Comparison of ENCODE assay signal across 8 cellular contexts in the genomic region with DNA sequence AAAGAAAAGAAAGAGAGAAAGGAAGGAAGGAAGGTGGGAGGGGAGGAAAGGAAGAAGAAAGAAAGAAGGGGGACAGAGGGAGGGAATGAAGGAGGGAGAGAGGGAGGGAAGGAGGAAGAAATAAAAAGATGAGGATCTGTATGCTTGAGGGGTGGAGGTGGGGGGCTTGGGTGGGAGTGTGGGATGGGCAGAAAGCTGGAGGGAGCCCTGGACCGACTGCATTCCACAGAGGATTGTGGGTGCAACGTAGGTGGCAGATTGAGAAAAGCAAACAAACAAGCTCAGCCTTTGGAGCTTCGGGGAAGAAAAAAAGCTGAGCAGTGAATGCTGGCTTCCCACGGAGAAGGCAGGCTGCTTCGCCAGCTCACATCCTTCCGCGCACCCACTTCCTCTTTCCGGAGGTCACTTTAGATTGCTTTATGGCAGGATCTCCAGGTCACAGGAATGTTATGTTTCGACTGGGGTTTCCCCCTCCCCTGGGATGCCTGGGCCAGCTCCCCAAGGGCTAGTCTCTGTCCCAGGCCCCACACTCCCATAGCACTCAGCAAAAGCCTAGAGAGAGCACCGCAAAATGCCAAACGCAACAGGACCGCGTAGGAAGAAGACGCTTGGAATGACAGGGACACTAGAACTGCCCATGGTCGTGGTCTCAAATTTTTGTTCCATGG. TPM values are rescaled to one million over a fixed set of nuclear protein-coding genes. Genes with fewer than 3 reads are reported as not detected.
DNase-seq lines count a peak whose midpoint lies in the region; ATAC-seq lines count a peak whose summit lies in the region.

No MANE protein-coding gene starts in this region.

- H3K36me3 Mint-ChIP-seq in activated CD4-positive, alpha-beta T cell treated with anti-CD3 and anti-CD28 coated beads, Interleukin-2, amount 10 ng/mL, durations not matched to agents 7 days and 5 days (ENCODE audit: low read depth): no peaks in the 10 kb centered on the region

- peak; percentile 8 for DNase-seq in activated CD4-positive, alpha-beta T cell treated with anti-CD3 and anti-CD28 coated beads, Interleukin-2, amount 10 ng/mL, durations not matched to agents 7 days and 5 days
- DNase-seq in activated CD4-positive, alpha-beta T cell treated with anti-CD3 and anti-CD28 coated beads, Interleukin-2, amount 50 U/mL, for 4 hours: no peak
- peak; percentile 90 for DNase-seq in NCI-H69 (lab: John Stamatoyannopoulos, UW)
- peak; percentile 42 to 95 for DNase-seq in T47D (ENCODE audit: low read depth in 1 of 2, low spot score in 1 of 2)
- peak; percentile 76 for DNase-seq in iPS-NIHi7 (ENCODE audit: extremely low spot score)
- DNase-seq in activated CD8-positive, alpha-beta memory T cell treated with anti-CD3 and anti-CD28 coated beads, Interleukin-2, amount 50 U/mL, for 48 hours: no peak

- no peaks in the 10 kb centered on the region for H3K9me3 Mint-ChIP-seq in activated CD4-positive, alpha-beta T cell treated with anti-CD3 and anti-CD28 coated beads, Interleukin-2, amount 10 ng/mL, durations not matched to agents 7 days and 5 days

- peak overlapping the region; percentile 47 for H3K4me3 Mint-ChIP-seq in activated CD4-positive, alpha-beta T cell treated with anti-CD3 and anti-CD28 coated beads, Interleukin-2, amount 10 ng/mL, durations not matched to agents 7 days and 5 days

- H3K27me3 Mint-ChIP-seq in activated CD4-positive, alpha-beta T cell treated with anti-CD3 and anti-CD28 coated beads, Interleukin-2, amount 10 ng/mL, durations not matched to agents 7 days and 5 days: no peaks in the 10 kb centered on the region

- H3K9ac ChIP-seq in skeletal muscle tissue (ENCODE audit: low read depth in 1 of 3, low read length in 3 of 3): peak overlapping the region in 2 of 3 donors; percentile 33 to 40

- peaks cover 13% of the 10 kb centered on the region for H3K4me1 Mint-ChIP-seq in activated CD4-positive, alpha-beta T cell treated with anti-CD3 and anti-CD28 coated beads, Interleukin-2, amount 10 ng/mL, durations not matched to agents 7 days and 5 days

- no peaks in the 10 kb centered on the region for H3K36me3 ChIP-seq in skeletal muscle tissue (ENCODE audit: control insufficient read depth in 3 of 3, insufficient read depth in 3 of 3, low read length in 3 of 3)

- H3K4me3 ChIP-seq in skeletal muscle tissue (ENCODE audit: low read length in 3 of 3): peak overlapping the region; percentile 12 to 66 (median 49)

- no peak overlapping the region for H3K27ac ChIP-seq in skeletal muscle tissue (ENCODE audit: low read depth, low read length)

- H3K4me1 ChIP-seq in skeletal muscle tissue (ENCODE audit: control insufficient read depth in 3 of 3, insufficient read depth in 3 of 3, low read length in 3 of 3): peaks cover 0 to 5% (median 0%) of the 10 kb centered on the region in 3 donors

- POLR2A ChIA-PET in activated CD4-positive, alpha-beta T cell treated with anti-CD3 and anti-CD28 coated beads, Interleukin-2, amount 10 ng/mL, durations not matched to agents 7 days and 5 days (lab: Charles Lee): no interaction called here

- peak overlapping the region; percentile 51 for H3K27ac Mint-ChIP-seq in activated CD4-positive, alpha-beta T cell treated with anti-CD3 and anti-CD28 coated beads, Interleukin-2, amount 10 ng/mL, durations not matched to agents 7 days and 5 days

- no peaks in the 10 kb centered on the region for H3K9me3 ChIP-seq in skeletal muscle tissue (ENCODE audit: control insufficient read depth in 3 of 3, low read length in 3 of 3)

- ATAC-seq in GM21381 (IDR thresholded peaks at IDR 0.05; ENCODE audit: unreplicated experiment): no peak

- in situ Hi-C loops in T47D (cut with HindIII; ENCODE audit: low pct_unique_long_range_greater_than_20kb, low sequenced_read_pairs): no loop called here

- CTCF ChIA-PET in activated CD4-positive, alpha-beta T cell treated with anti-CD3 and anti-CD28 coated beads, Interleukin-2, amount 10 ng/mL, durations not matched to agents 7 days and 5 days (lab: Charles Lee): interaction anchor here (1.1 kb wide), 1 partner anchor 13 kb away, joined by 3 read pairs; no protein-coding TSS in a partner anchor

- peaks cover 0 to 3% (median 0%) of the 10 kb centered on the region in 3 donors for H3K27me3 ChIP-seq in skeletal muscle tissue (ENCODE audit: control insufficient read depth in 3 of 3, insufficient read depth in 3 of 3, low read length in 3 of 3)

RNA-seq across cellular contexts. Expression of a gene that starts 20.7 kb away (rescaled TPM):
- total RNA-seq in activated CD4-positive, alpha-beta T cell treated with anti-CD3 and anti-CD28 coated beads, Interleukin-2, amount 10 ng/mL, durations not matched to agents 7 days and 5 days: 100 to 1,000 TPM in 1 of 2 experiments, 10 to 100 TPM in 1; 99.5 to 107 TPM
- 15.7 TPM for total RNA-seq in skeletal muscle tissue

Comparison
In these comparisons a context has a peak if more than half of its experiments do, and no peak if none do; other contexts are left out.
1. DNase-seq: peak in activated CD4-positive, alpha-beta T cell treated with anti-CD3 and anti-CD28 coated beads, Interleukin-2, amount 10 ng/mL, durations not matched to agents 7 days and 5 days (single experiment), NCI-H69 (single experiment), T47D (2 of 2) and iPS-NIHi7 (single experiment); none in activated CD4-positive, alpha-beta T cell treated with anti-CD3 and anti-CD28 coated beads, Interleukin-2, amount 50 U/mL, for 4 hours (0 of 2) and activated CD8-positive, alpha-beta memory T cell treated with anti-CD3 and anti-CD28 coated beads, Interleukin-2, amount 50 U/mL, for 48 hours (single experiment).